In genomic region chr11:10993186-10993585, GRCh38 we compare ENCODE assay signal across 22 cellular contexts.
A peak's percentile ranks its signal among the peaks of the same experiment; 100 is the strongest.
DNase-seq lines count a peak whose midpoint lies in the region; ATAC-seq, FAIRE-seq and TF ChIP-seq lines count a peak whose summit lies in the region.
"Had no signal": no experiment of that assay in that cellular context is flagged by ENCODE, and none has a peak within 500 bp of the region (broad histone marks: within the 10 kb centered on the region; RNA-seq: fewer than 3 reads in every experiment).

No MANE protein-coding gene starts in this region.

- no peaks in the 10 kb centered on the region for H3K4me1 ChIP-seq in mesendoderm (ENCODE audit: control insufficient read depth, low read depth, low read length)
- H3K4me1 ChIP-seq in CD8-positive, alpha-beta T cell (ENCODE audit: insufficient read depth, low read length) = no peaks in the 10 kb centered on the region
- H3K4me1 ChIP-seq: BE2C, SJSA1 had no signal

- no peak overlapping the region for H3K23ac ChIP-seq in mesendoderm (ENCODE audit: low read length)

- H3K4ac ChIP-seq in mesendoderm (ENCODE audit: low read depth, low read length) = no peak overlapping the region

- no peak overlapping the region for H3K4me2 ChIP-seq in mesendoderm (ENCODE audit: low read length)

- H3K4me3 ChIP-seq in MG63 = no peak overlapping the region
- H3K4me3 ChIP-seq in bronchial epithelial cell (ENCODE audit: low read depth, low read length) = no peak overlapping the region
- no peak overlapping the region for H3K4me3 ChIP-seq in mesendoderm (ENCODE audit: low read length)
- no peak overlapping the region for H3K4me3 ChIP-seq in CD8-positive, alpha-beta T cell (ENCODE audit: low read depth, low read length)
- H3K4me3 ChIP-seq: K562, SJSA1 had no signal

- no peak overlapping the region for H2AK5ac ChIP-seq in mesendoderm (ENCODE audit: low read length)

- FAIRE-seq in bronchial epithelial cell (lab: Jason Lieb, UNC) = no peak
- FAIRE-seq: GM12891, H1, K562 had no signal

- H3K79me2 ChIP-seq in mesendoderm (ENCODE audit: control insufficient read depth, insufficient read depth, low read length) = no peaks in the 10 kb centered on the region

- H3K36me3 ChIP-seq in MG63 (no peaks in the 10 kb centered on the region), bronchial epithelial cell (ENCODE audit: control insufficient read depth, insufficient read depth, low read length) (no peaks in the 10 kb centered on the region), mesendoderm (ENCODE audit: control insufficient read depth, insufficient read depth, low read length) (no peaks in the 10 kb centered on the region)
- H3K36me3 ChIP-seq in CD8-positive, alpha-beta T cell (ENCODE audit: insufficient read depth, low read length) = no peaks in the 10 kb centered on the region
- H3K36me3 ChIP-seq: BE2C, SJSA1 had no signal

- no peak overlapping the region for H4K8ac ChIP-seq in mesendoderm (ENCODE audit: low read depth, low read length)

- no peak overlapping the region for H2BK15ac ChIP-seq in mesendoderm (replicated peaks; ENCODE audit: low read depth)

- no peak for ATAC-seq in CD8-positive, alpha-beta T cell
- ATAC-seq in HG03378 (IDR thresholded peaks at IDR 0.05; ENCODE audit: unreplicated experiment) = no peak
- ATAC-seq: K562, Right ventricle myocardium inferior had no signal

- no peak overlapping the region for H3K4me3 Mint-ChIP-seq in CD8-positive, alpha-beta T cell

- POLR2A ChIA-PET in CD8-positive, alpha-beta T cell (lab: Charles Lee) = no interaction called here

- TF ChIP-seq CTCF in bronchial epithelial cell (IDR thresholded peaks at IDR 0.05; ENCODE audit: insufficient read depth, low read length, severe bottlenecking) = no peak
- no peak for TF ChIP-seq CTCF in CD8-positive, alpha-beta T cell (IDR thresholded peaks at IDR 0.05)

- no peaks in the 10 kb centered on the region for H3K9me3 Mint-ChIP-seq in CD8-positive, alpha-beta T cell

- no peak overlapping the region for H3K56ac ChIP-seq in mesendoderm (ENCODE audit: low read length)

- no peak overlapping the region for H4K5ac ChIP-seq in mesendoderm (ENCODE audit: low read length)

- CTCF ChIA-PET in CD8-positive, alpha-beta T cell (lab: Charles Lee) = no interaction called here

- H3K79me1 ChIP-seq in mesendoderm (ENCODE audit: low read length) = no peaks in the 10 kb centered on the region

- H3K4me1 Mint-ChIP-seq in CD8-positive, alpha-beta T cell (ENCODE audit: low read depth) = no peaks in the 10 kb centered on the region

- no peak overlapping the region for H3K27ac Mint-ChIP-seq in CD8-positive, alpha-beta T cell

- peaks cover 2% of the 10 kb centered on the region for H3K27me3 Mint-ChIP-seq in CD8-positive, alpha-beta T cell (ENCODE audit: low read depth)

- no peaks in the 10 kb centered on the region; the same call in 1 of the 2 replicates for H3K9me3 ChIP-seq in MG63
- H3K9me3 ChIP-seq in CD8-positive, alpha-beta T cell (ENCODE audit: low read length) = no peaks in the 10 kb centered on the region
- H3K9me3 ChIP-seq: BE2C, SJSA1 had no signal

- H3K18ac ChIP-seq in mesendoderm (ENCODE audit: low read length) = no peak overlapping the region

- H3K27me3 ChIP-seq in MG63 (no peaks in the 10 kb centered on the region), bronchial epithelial cell (ENCODE audit: control insufficient read depth, insufficient read depth, low read length) (peaks cover 2% of the 10 kb centered on the region), mesendoderm (ENCODE audit: insufficient read depth, low read length, poor library complexity) (no peaks in the 10 kb centered on the region)
- no peaks in the 10 kb centered on the region for H3K27me3 ChIP-seq in CD8-positive, alpha-beta T cell (ENCODE audit: insufficient read depth, low read length)
- H3K27me3 ChIP-seq: BE2C had no signal

- H3K27ac ChIP-seq in mesendoderm (ENCODE audit: low read depth, low read length) = peak overlapping the region; percentile 16
- no peak overlapping the region for H3K27ac ChIP-seq in CD8-positive, alpha-beta T cell (ENCODE audit: low read depth, low read length)
- H3K27ac ChIP-seq: SJSA1 had no signal

- H3K36me3 Mint-ChIP-seq in CD8-positive, alpha-beta T cell = no peaks in the 10 kb centered on the region

- H3K9ac ChIP-seq in mesendoderm (ENCODE audit: low read length) = no peak overlapping the region

- intact Hi-C loops in CD8-positive, alpha-beta T cell (cut with DNase I, micrococcal nuclease) = no loop called here

- no CpG with 5 or more reads among the region's 3 CpGs for WGBS in mesendoderm (ENCODE audit: extremely low coverage, insufficient coverage, low lambda C conversion rate)

- no peak overlapping the region for H2BK120ac ChIP-seq in mesendoderm (ENCODE audit: low read depth, low read length)

- H2BK5ac ChIP-seq in mesendoderm (ENCODE audit: low read length) = no peak overlapping the region

- DNase-seq in ELR (ENCODE audit: low read depth) (peak; percentile 65), MG63 (peak; percentile 17), bronchial epithelial cell (ENCODE audit: low read depth) (peak; percentile 47), mesendoderm (no peak)
- no peak for DNase-seq in CD8-positive, alpha-beta T cell
- DNase-seq in stimulated activated naive CD4-positive, alpha-beta T cell treated with Interleukin-2 at 50 U/mL for 16 hours (lab: John Stamatoyannopoulos, UW) = no peak
- DNase-seq: BE2C; DMS79; NCI-H1092 treated with DMSO at 0.1 percent for 48 hours; NCI-H146; NCI-H2081; NCI-H2171; NCI-H345; NCI-H524; NCI-H774; NK-92 treated with Interleukin-12 subunit alpha and Interleukin-12 subunit beta, amount 100 ng/mL, for 24 hours had no signal

Comparison
In these comparisons a context has a peak if more than half of its experiments do, and no peak if none do; other contexts are left out.
1. DNase-seq: peak in ELR (single experiment), MG63 (single experiment) and bronchial epithelial cell (single experiment); none in mesendoderm (single experiment), CD8-positive, alpha-beta T cell (0 of 7) and stimulated activated naive CD4-positive, alpha-beta T cell treated with Interleukin-2 at 50 U/mL for 16 hours (single experiment).